Comparison of ENCODE assay signal across 18 cellular contexts in genomic region chr14:72836085-72836484, GRCh38. TPM values are rescaled to one million over a fixed set of nuclear protein-coding genes. Genes with fewer than 3 reads are reported as not detected.
"Had no signal": no experiment of that assay in that cellular context is flagged by ENCODE, and none has a peak within 500 bp of the region (broad histone marks: within the 10 kb centered on the region; RNA-seq: fewer than 3 reads in every experiment).

No MANE protein-coding gene starts in this region.

- H3K4me3 Mint-ChIP-seq: dendritic cell treated with granulocyte-macrophage colony-stimulating factor and Interleukin-4, amounts not matched to agents 40 ng/mL and 50 ng/mL, for 4 days; effector memory CD8-positive, alpha-beta T cell; memory B cell; natural killer cell treated with Interleukin-12 subunit alpha and Interleukin-12 subunit beta and Interleukin-15 and Interleukin-18, amount 100 ng/mL, for 72 hours; stimulated activated naive CD8-positive, alpha-beta T cell treated with anti-CD3 and anti-CD28 coated beads, Interleukin-15, Interleukin-2, amounts not matched to agents 100 ng/mL and 50 ng/mL, for 24 hours had no signal

- H3K36me3 Mint-ChIP-seq: natural killer cell treated with Interleukin-12 subunit alpha and Interleukin-12 subunit beta and Interleukin-15 and Interleukin-18, amount 100 ng/mL, for 72 hours had no signal

- DNase-seq: cerebellar nuclear complex; effector memory CD8-positive, alpha-beta T cell; kidney; lower lobe of right lung; midbrain; small intestine; stimulated activated CD4-positive, alpha-beta T cell treated with anti-CD3 and anti-CD28 coated beads, Interleukin-12 subunit alpha, Interleukin-12 subunit beta, amount 100 ng/mL, for 4 hours; tibial artery had no signal

- H3K9me3 ChIP-seq: esophagus muscularis mucosa, lower lobe of right lung, tibial artery, upper lobe of left lung, vagina had no signal

- H3K27ac Mint-ChIP-seq: dendritic cell treated with granulocyte-macrophage colony-stimulating factor and Interleukin-4, amounts not matched to agents 40 ng/mL and 50 ng/mL, for 4 days; effector memory CD8-positive, alpha-beta T cell; memory B cell; stimulated activated naive CD8-positive, alpha-beta T cell treated with anti-CD3 and anti-CD28 coated beads, Interleukin-15, Interleukin-2, amounts not matched to agents 100 ng/mL and 50 ng/mL, for 24 hours had no signal

- H3K9me3 Mint-ChIP-seq: dendritic cell treated with granulocyte-macrophage colony-stimulating factor and Interleukin-4, amounts not matched to agents 40 ng/mL and 50 ng/mL, for 4 days; effector memory CD8-positive, alpha-beta T cell; memory B cell; natural killer cell treated with Interleukin-12 subunit alpha and Interleukin-12 subunit beta and Interleukin-15 and Interleukin-18, amount 100 ng/mL, for 72 hours; stimulated activated naive CD8-positive, alpha-beta T cell treated with anti-CD3 and anti-CD28 coated beads, Interleukin-15, Interleukin-2, amounts not matched to agents 100 ng/mL and 50 ng/mL, for 24 hours had no signal

- H3K4me1 ChIP-seq: lower lobe of right lung, parathyroid adenoma, upper lobe of left lung, vagina had no signal

- ATAC-seq: effector memory CD8-positive, alpha-beta T cell; lower lobe of right lung; natural killer cell treated with Interleukin-12 subunit alpha and Interleukin-12 subunit beta and Interleukin-15 and Interleukin-18, amount 100 ng/mL, for 72 hours had no signal

- H3K36me3 ChIP-seq: esophagus muscularis mucosa, lower lobe of right lung, tibial artery, upper lobe of left lung, vagina had no signal

- H3K27me3 ChIP-seq: esophagus muscularis mucosa, hepatocyte, tibial artery, upper lobe of left lung, vagina had no signal

- H3K27me3 Mint-ChIP-seq: memory B cell; stimulated activated naive CD8-positive, alpha-beta T cell treated with anti-CD3 and anti-CD28 coated beads, Interleukin-15, Interleukin-2, amounts not matched to agents 100 ng/mL and 50 ng/mL, for 24 hours had no signal

- H3K27ac ChIP-seq: epithelial cell of prostate, esophagus muscularis mucosa, hepatocyte, lower lobe of right lung, parathyroid adenoma, tibial artery, upper lobe of left lung, vagina had no signal

- H3K4me3 ChIP-seq: esophagus muscularis mucosa, hepatocyte, lower lobe of right lung, tibial artery, upper lobe of left lung, vagina had no signal

RNA-seq across cellular contexts. Expression of gene DPF3, which starts 57.8 kb away (rescaled TPM):
- total RNA-seq: vagina had no signal
